In genomic region chr17:49670641-49671040, GRCh38 we compare ENCODE assay signal across 24 cellular contexts. TPM values are rescaled to one million over a fixed set of nuclear protein-coding genes. Genes with fewer than 3 reads are reported as not detected.
A peak's percentile ranks its signal among the peaks of the same experiment; 100 is the strongest.
DNase-seq lines count a peak whose midpoint lies in the region; ATAC-seq and TF ChIP-seq lines count a peak whose summit lies in the region.
"Had no signal": no experiment of that assay in that cellular context is flagged by ENCODE, and none has a peak within 500 bp of the region (broad histone marks: within the 10 kb centered on the region; RNA-seq: fewer than 3 reads in every experiment).

No MANE protein-coding gene starts in this region.

- H3K4me3 Mint-ChIP-seq in osteocyte (ENCODE audit: unreplicated experiment): no peak overlapping the region
- H3K4me3 Mint-ChIP-seq in stimulated activated effector memory CD8-positive, alpha-beta T cell treated with anti-CD3 and anti-CD28 coated beads, Interleukin-12 subunit alpha, Interleukin-12 subunit beta, amount 100 ng/mL, for 72 hours: no peak overlapping the region
- H3K4me3 Mint-ChIP-seq: effector memory CD8-positive, alpha-beta T cell; natural killer cell treated with Interleukin-12 subunit alpha and Interleukin-12 subunit beta and Interleukin-15 and Interleukin-18, amount 100 ng/mL, for 72 hours; T-helper 1 cell treated with Interleukin-12 subunit alpha and Interleukin-12 subunit beta and Interleukin-4 antibody, amounts not matched to agents 30 μg/mL and 1 μg/mL, for 36 hours had no signal

- H3F3A ChIP-seq in GM23248 (ENCODE audit: insufficient read depth): peaks cover 18% of the 10 kb centered on the region

- WGBS in GM23248 (ENCODE audit: low coverage in 1 of 2, low lambda C conversion rate in 2 of 2, missing lambda C conversion rate in 2 of 2), 2 experiments: 15% methylated on average over 4 of the region's 4 CpGs
- WGBS in tibial nerve, 2 donors: 78 to 80% methylated on average over 4 of the region's 4 CpGs

- peak overlapping the region; percentile 31 for H3K27ac Mint-ChIP-seq in osteocyte (ENCODE audit: unreplicated experiment)
- H3K27ac Mint-ChIP-seq in stimulated activated effector memory CD8-positive, alpha-beta T cell treated with anti-CD3 and anti-CD28 coated beads, Interleukin-12 subunit alpha, Interleukin-12 subunit beta, amount 100 ng/mL, for 72 hours: no peak overlapping the region
- H3K27ac Mint-ChIP-seq: natural killer cell treated with Interleukin-12 subunit alpha and Interleukin-12 subunit beta and Interleukin-15 and Interleukin-18, amount 100 ng/mL, for 72 hours; T-helper 1 cell treated with Interleukin-12 subunit alpha and Interleukin-12 subunit beta and Interleukin-4 antibody, amounts not matched to agents 30 μg/mL and 1 μg/mL, for 36 hours had no signal

- no peaks in the 10 kb centered on the region for H3K27me3 ChIP-seq in GM23248 (replicated peaks; ENCODE audit: insufficient read depth)
- no peaks in the 10 kb centered on the region for H3K27me3 ChIP-seq in effector memory CD4-positive, alpha-beta T cell (replicated peaks; ENCODE audit: control insufficient read depth, insufficient read depth, low read length, poor library complexity, severe bottlenecking)
- no peaks in the 10 kb centered on the region for H3K27me3 ChIP-seq in tibial nerve
- H3K27me3 ChIP-seq: hepatocyte had no signal

- H3K36me3 ChIP-seq in GM23248 (ENCODE audit: low read depth) (0 out of 2 replicates have a peak, but pooled peaks cover 10% of the 10 kb centered on the region), tibial nerve (peaks cover 0 to 23% (median 0%) of the 10 kb centered on the region in 3 donors)
- H3K36me3 ChIP-seq in effector memory CD4-positive, alpha-beta T cell (ENCODE audit: control insufficient read depth, insufficient read depth, low read length): peaks cover 7% of the 10 kb centered on the region
- H3K36me3 ChIP-seq: HAP-1 had no signal

- in situ Hi-C loops in GM23248 (cut with MboI): no loop called here

- peak overlapping the region; percentile 26; the same call in 1 of the 2 replicates for H2AFZ ChIP-seq in GM23248
- H2AFZ ChIP-seq: hepatocyte had no signal

- H3K36me3 Mint-ChIP-seq in osteocyte (ENCODE audit: unreplicated experiment): peaks cover 10% of the 10 kb centered on the region
- peaks cover 47% of the 10 kb centered on the region for H3K36me3 Mint-ChIP-seq in stimulated activated effector memory CD8-positive, alpha-beta T cell treated with anti-CD3 and anti-CD28 coated beads, Interleukin-12 subunit alpha, Interleukin-12 subunit beta, amount 100 ng/mL, for 72 hours

- H3K9me2 ChIP-seq in GM23248 (ENCODE audit: insufficient read depth): no peaks in the 10 kb centered on the region

- peak overlapping the region; percentile 61 for H3K27ac ChIP-seq in GM23248
- peak overlapping the region; percentile 18 for H3K27ac ChIP-seq in effector memory CD4-positive, alpha-beta T cell (ENCODE audit: insufficient read depth, low read length, poor library complexity, severe bottlenecking)
- H3K27ac ChIP-seq in tibial nerve: no peak overlapping the region
- H3K27ac ChIP-seq: hepatocyte had no signal

- H3K4me3 ChIP-seq in AG10803 (ENCODE audit: low read length) (no peak overlapping the region), GM23248 (peak overlapping the region; percentile 44), tibial nerve (no peak overlapping the region)
- no peak overlapping the region for H3K4me3 ChIP-seq in effector memory CD4-positive, alpha-beta T cell (ENCODE audit: insufficient read depth, low read depth, low read length, poor library complexity, severe bottlenecking)
- H3K4me3 ChIP-seq: HAP-1, hepatocyte had no signal

- no peak for ATAC-seq in stimulated activated effector memory CD8-positive, alpha-beta T cell treated with anti-CD3 and anti-CD28 coated beads, Interleukin-12 subunit alpha, Interleukin-12 subunit beta, amount 100 ng/mL, for 72 hours
- no peak for ATAC-seq in GM18517 (IDR thresholded peaks at IDR 0.05; ENCODE audit: unreplicated experiment)
- no peak for ATAC-seq in GM19397 (IDR thresholded peaks at IDR 0.05; ENCODE audit: unreplicated experiment)
- ATAC-seq: effector memory CD8-positive, alpha-beta T cell; natural killer cell treated with Interleukin-12 subunit alpha and Interleukin-12 subunit beta and Interleukin-15 and Interleukin-18, amount 100 ng/mL, for 72 hours had no signal

- peaks cover 32% of the 10 kb centered on the region for H3K4me1 Mint-ChIP-seq in osteocyte (ENCODE audit: unreplicated experiment)
- peaks cover 20% of the 10 kb centered on the region for H3K4me1 Mint-ChIP-seq in stimulated activated effector memory CD8-positive, alpha-beta T cell treated with anti-CD3 and anti-CD28 coated beads, Interleukin-12 subunit alpha, Interleukin-12 subunit beta, amount 100 ng/mL, for 72 hours

- H3K9ac ChIP-seq in GM23248: peak overlapping the region; percentile 55

- no peak for TF ChIP-seq POLR2A in tibial nerve (IDR thresholded peaks at IDR 0.05)

- DNase-seq in AG10803 (ENCODE audit: low read depth) (peak; percentile 63), GM23248 (peak; percentile 54), osteocyte (ENCODE audit: extremely low spot score, unreplicated experiment) (no peak), tibial nerve (ENCODE audit: low spot score in 2 of 2) (no peak)
- no peak for DNase-seq in effector memory CD4-positive, alpha-beta T cell
- DNase-seq in stimulated activated effector memory CD8-positive, alpha-beta T cell treated with anti-CD3 and anti-CD28 coated beads, Interleukin-12 subunit alpha, Interleukin-12 subunit beta, amount 100 ng/mL, for 72 hours (ENCODE audit: low spot score in 2 of 2): no peak
- DNase-seq: activated CD4-positive, CD25-positive, alpha-beta regulatory T cell; activated gamma-delta T cell; aorta; CD8-positive, alpha-beta memory T cell; cerebellar nuclear complex; DMS79; effector memory CD8-positive, alpha-beta T cell; Karpas-422; NCI-H1092; NCI-H2081 treated with DMSO at 0.1 percent for 48 hours; NCI-H510A treated with DMSO at 0.1 percent for 48 hours; SHP77 treated with DMSO at 0.1 percent for 48 hours had no signal

- H3K79me2 ChIP-seq in GM23248 (ENCODE audit: insufficient read depth): peaks cover 100% of the 10 kb centered on the region

- no peak for TF ChIP-seq CTCF in AG10803 (conservative IDR thresholded peaks at IDR 0.05; ENCODE audit: low read length)
- no peak for TF ChIP-seq CTCF in osteocyte (IDR thresholded peaks at IDR 0.05)
- TF ChIP-seq CTCF in tibial nerve (IDR thresholded peaks at IDR 0.05): no peak

- no peaks in the 10 kb centered on the region for H3K27me3 Mint-ChIP-seq in osteocyte (ENCODE audit: unreplicated experiment)
- H3K27me3 Mint-ChIP-seq: CD8-positive, alpha-beta memory T cell; effector memory CD8-positive, alpha-beta T cell; natural killer cell treated with Interleukin-12 subunit alpha and Interleukin-12 subunit beta and Interleukin-15 and Interleukin-18, amount 100 ng/mL, for 72 hours had no signal

- H3K9me3 ChIP-seq in GM23248 (ENCODE audit: low read depth) (no peaks in the 10 kb centered on the region), tibial nerve (no peaks in the 10 kb centered on the region)
- no peaks in the 10 kb centered on the region for H3K9me3 ChIP-seq in effector memory CD4-positive, alpha-beta T cell (ENCODE audit: control insufficient read depth, low read length)
- H3K9me3 ChIP-seq: HAP-1 had no signal

- peak overlapping the region; percentile 81 for H3K4me2 ChIP-seq in GM23248 (ENCODE audit: unreplicated experiment)
- H3K4me2 ChIP-seq: hepatocyte had no signal

- TF ChIP-seq EP300 in tibial nerve (IDR thresholded peaks at IDR 0.05): no peak

- H3K4me1 ChIP-seq in GM23248 (ENCODE audit: insufficient read depth) (peaks cover 30% of the 10 kb centered on the region), tibial nerve (peaks cover 0 to 57% (median 17%) of the 10 kb centered on the region in 4 donors)
- peaks cover 17% of the 10 kb centered on the region for H3K4me1 ChIP-seq in effector memory CD4-positive, alpha-beta T cell (ENCODE audit: control insufficient read depth, insufficient read depth, low read length, poor library complexity, severe bottlenecking)
- H3K4me1 ChIP-seq: HAP-1 had no signal

- H3K9me3 Mint-ChIP-seq in osteocyte (ENCODE audit: unreplicated experiment): no peaks in the 10 kb centered on the region
- H3K9me3 Mint-ChIP-seq in stimulated activated effector memory CD8-positive, alpha-beta T cell treated with anti-CD3 and anti-CD28 coated beads, Interleukin-12 subunit alpha, Interleukin-12 subunit beta, amount 100 ng/mL, for 72 hours: no peaks in the 10 kb centered on the region
- H3K9me3 Mint-ChIP-seq: CD8-positive, alpha-beta memory T cell; effector memory CD8-positive, alpha-beta T cell; natural killer cell treated with Interleukin-12 subunit alpha and Interleukin-12 subunit beta and Interleukin-15 and Interleukin-18, amount 100 ng/mL, for 72 hours; T-helper 1 cell treated with Interleukin-12 subunit alpha and Interleukin-12 subunit beta and Interleukin-4 antibody, amounts not matched to agents 30 μg/mL and 1 μg/mL, for 36 hours had no signal

- peaks cover 4% of the 10 kb centered on the region; the same call in 1 of the 2 replicates for H4K20me1 ChIP-seq in GM23248 (ENCODE audit: insufficient read depth)

RNA-seq across cellular contexts. Expression of gene SPOP, which starts 7.3 kb away (rescaled TPM):
- total RNA-seq in GM23248 (2014; rRNA removed; shearing (Covaris generic)): 40.5 and 69.8 TPM in 2 replicates
- 64.1 and 66.0 TPM in 2 replicates for polyA plus RNA-seq in GM23248 (2016; fragmentation: Nextera tagmentation; extraction: Ambion mirVana)
- total RNA-seq in osteocyte (63.9 and 68.6 TPM in 2 replicates), tibial nerve (10 to 100 TPM; 58.1 to 72.6 (median 66.6) TPM)

RNA-seq across cellular contexts. Expression of gene SLC35B1, which starts 37.1 kb away (rescaled TPM):
- total RNA-seq in GM23248 (2014; rRNA removed; shearing (Covaris generic)): 38.3 and 71.7 TPM in 2 replicates
- polyA plus RNA-seq in GM23248 (2016; fragmentation: Nextera tagmentation; extraction: Ambion mirVana): 66.5 and 70.3 TPM in 2 replicates
- total RNA-seq in osteocyte (60.0 and 62.0 TPM in 2 replicates), tibial nerve (10 to 100 TPM; 29.6 to 46.5 (median 42.8) TPM)

Comparison
In these comparisons a context has a peak if more than half of its experiments do, and no peak if none do; other contexts are left out.
1. DNase-seq: peak in AG10803 (single experiment) and GM23248 (single experiment); none in effector memory CD4-positive, alpha-beta T cell (0 of 3), osteocyte (single experiment), stimulated activated effector memory CD8-positive, alpha-beta T cell treated with anti-CD3 and anti-CD28 coated beads, Interleukin-12 subunit alpha, Interleukin-12 subunit beta, amount 100 ng/mL, for 72 hours (0 of 2) and tibial nerve (0 of 2).
2. H3K27ac ChIP-seq: peak in GM23248 (single experiment) and effector memory CD4-positive, alpha-beta T cell (single experiment); none in tibial nerve (0 of 4).